1 cellular context compared by ENCODE assay signal in genomic region chr7:114917211-114917839, GRCh38.
TF ChIP-seq lines count a peak whose summit lies in the region.

No MANE protein-coding gene starts in this region.

TF ChIP-seq in IMR-90, 13 proteins besides CTCF, POLR2A, EP300 and RAD21 (continued from another document):
- TF ChIP-seq ELK1 (IDR thresholded peaks at IDR 0.05; ENCODE audit: borderline replicate concordance, low read depth, low read length) (no peak), USF2 (IDR thresholded peaks at IDR 0.05; ENCODE audit: low read depth, low read length) (no peak), RFX5 (IDR thresholded peaks at IDR 0.05; ENCODE audit: low read depth, low read length) (no peak), MAFK (IDR thresholded peaks at IDR 0.05; ENCODE audit: low read depth, low read length) (no peak), CEBPB (IDR thresholded peaks at IDR 0.05; ENCODE audit: low read depth, low read length) (no peak), MAZ (IDR thresholded peaks at IDR 0.05; ENCODE audit: borderline replicate concordance, low read depth, low read length) (no peak), CHD1 (IDR thresholded peaks at IDR 0.05; ENCODE audit: low read depth, low read length) (no peak), BHLHE40 (IDR thresholded peaks at IDR 0.05; ENCODE audit: low read depth, low read length) (no peak), MXI1 (IDR thresholded peaks at IDR 0.05; ENCODE audit: borderline replicate concordance, low read depth, low read length) (no peak), RCOR1 (IDR thresholded peaks at IDR 0.05; ENCODE audit: insufficient replicate concordance, low read length) (no peak)
